ENCODE assay signal across 9 cellular contexts in the genomic region with DNA sequence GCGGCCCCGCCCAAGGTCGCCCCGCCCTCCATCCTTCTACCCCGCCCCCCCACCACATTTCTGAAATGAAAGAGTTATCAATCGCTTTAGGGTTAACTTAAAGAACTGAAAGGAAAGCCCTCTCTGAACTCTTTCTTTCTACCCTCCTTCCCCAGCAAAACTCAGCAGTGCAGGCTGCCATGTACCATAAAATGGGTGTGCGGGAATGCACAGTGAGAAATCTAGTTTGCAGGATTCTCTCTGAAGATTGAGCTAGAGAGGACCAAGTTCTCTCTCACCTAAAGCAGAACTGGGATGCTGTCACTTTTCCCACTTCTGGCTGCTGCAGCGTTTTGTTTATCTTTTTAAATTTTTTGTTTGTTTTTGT.
DNase-seq lines count a peak whose midpoint lies in the region; ATAC-seq and TF ChIP-seq lines count a peak whose summit lies in the region.
"Had no signal": no experiment of that assay in that cellular context is flagged by ENCODE, and none has a peak within 500 bp of the region (broad histone marks: within the 10 kb centered on the region; RNA-seq: fewer than 3 reads in every experiment).

No MANE protein-coding gene starts in this region.

- H3K4me3 ChIP-seq in astrocyte of the cerebellum (ENCODE audit: low read depth, low read length) (peak overlapping the region; percentile 54), right lobe of liver (peak overlapping the region; percentile 45 to 55 (median 47)), tibial nerve (peak overlapping the region; percentile 43 to 69 (median 54))

- peaks cover 10% of the 10 kb centered on the region for H3K4me1 Mint-ChIP-seq in activated T-cell treated with anti-CD3 and anti-CD28 coated beads, Interleukin-2, amount 50 U/mL, for 24 hours (ENCODE audit: low read depth)

- in situ Hi-C loops in astrocyte of the cerebellum (cut with HindIII; ENCODE audit: low sequenced_read_pairs) = no loop called here

- ATAC-seq in right lobe of liver (peak in 2 of 4 donors; percentile 13 to 36), GM21529 (IDR thresholded peaks at IDR 0.05; ENCODE audit: unreplicated experiment) (no peak)

- H3K27ac Mint-ChIP-seq in activated T-cell treated with anti-CD3 and anti-CD28 coated beads, Interleukin-2, amount 50 U/mL, for 24 hours = no peak overlapping the region

- intact Hi-C loops in right lobe of liver (cut with DNase I) = no loop called here

- peak overlapping the region; percentile 75 for H3K4me3 Mint-ChIP-seq in activated T-cell treated with anti-CD3 and anti-CD28 coated beads, Interleukin-2, amount 50 U/mL, for 24 hours

- H3K27me3 ChIP-seq in right lobe of liver (no peaks in the 10 kb centered on the region), tibial nerve (no peaks in the 10 kb centered on the region)

- no peak for TF ChIP-seq CTCF in astrocyte of the cerebellum (IDR thresholded peaks at IDR 0.05; ENCODE audit: low read depth, low read length, missing control alignments)
- no peak for TF ChIP-seq CTCF in right lobe of liver (IDR thresholded peaks at IDR 0.05)
- no peak for TF ChIP-seq CTCF in tibial nerve (IDR thresholded peaks at IDR 0.05)

- H3K36me3 ChIP-seq in right lobe of liver = no peaks in the 10 kb centered on the region
- no peaks in the 10 kb centered on the region for H3K36me3 ChIP-seq in tibial nerve

- H3K4me1 ChIP-seq in right lobe of liver (peaks cover 0 to 9% (median 0%) of the 10 kb centered on the region in 4 donors), tibial nerve (peaks cover 0 to 15% (median 7%) of the 10 kb centered on the region in 4 donors)

- no peaks in the 10 kb centered on the region for H3K36me3 Mint-ChIP-seq in activated T-cell treated with anti-CD3 and anti-CD28 coated beads, Interleukin-2, amount 50 U/mL, for 24 hours (ENCODE audit: low read depth)

- DNase-seq in activated T-cell treated with anti-CD3 and anti-CD28 coated beads, Interleukin-2, amount 50 U/mL, for 24 hours = no peak
- no peak for DNase-seq in activated T-cell treated with anti-CD3 and anti-CD28 coated beads, Interleukin-2, amount 50 U/mL, for 48 hours
- DNase-seq in astrocyte of the cerebellum (ENCODE audit: low read depth) (no peak), right lobe of liver (no peak), tibial nerve (ENCODE audit: low spot score in 2 of 2) (no peak), SKM-1 (lab: John Stamatoyannopoulos, UW; ENCODE audit: unreplicated experiment) (no peak), SHP77 (lab: John Stamatoyannopoulos, UW) (no peak)

- H3K9me3 Mint-ChIP-seq in activated T-cell treated with anti-CD3 and anti-CD28 coated beads, Interleukin-2, amount 50 U/mL, for 24 hours = no peaks in the 10 kb centered on the region

- WGBS in right lobe of liver (ENCODE audit: insufficient coverage, low coverage, low lambda C conversion rate, missing lambda C conversion rate) = 13% methylated on average over 3 of the region's 8 CpGs
- WGBS in tibial nerve, 2 donors = 6% methylated on average over 4 to 7 of the region's 8 CpGs

- TF ChIP-seq EP300 in tibial nerve (IDR thresholded peaks at IDR 0.05) = no peak

- peaks cover 55% of the 10 kb centered on the region for H3K27me3 Mint-ChIP-seq in activated T-cell treated with anti-CD3 and anti-CD28 coated beads, Interleukin-2, amount 50 U/mL, for 24 hours

- H3K27ac ChIP-seq in right lobe of liver (no peak overlapping the region), tibial nerve (peak overlapping the region in 1 of 4 donors; percentile 12)
- H3K27ac ChIP-seq: C4-2B had no signal

- TF ChIP-seq POLR2A in right lobe of liver (IDR thresholded peaks at IDR 0.05) (no peak), tibial nerve (IDR thresholded peaks at IDR 0.05) (no peak)

- no peaks in the 10 kb centered on the region for H3K9me3 ChIP-seq in right lobe of liver
- H3K9me3 ChIP-seq in tibial nerve = no peaks in the 10 kb centered on the region
